In the genomic region with DNA sequence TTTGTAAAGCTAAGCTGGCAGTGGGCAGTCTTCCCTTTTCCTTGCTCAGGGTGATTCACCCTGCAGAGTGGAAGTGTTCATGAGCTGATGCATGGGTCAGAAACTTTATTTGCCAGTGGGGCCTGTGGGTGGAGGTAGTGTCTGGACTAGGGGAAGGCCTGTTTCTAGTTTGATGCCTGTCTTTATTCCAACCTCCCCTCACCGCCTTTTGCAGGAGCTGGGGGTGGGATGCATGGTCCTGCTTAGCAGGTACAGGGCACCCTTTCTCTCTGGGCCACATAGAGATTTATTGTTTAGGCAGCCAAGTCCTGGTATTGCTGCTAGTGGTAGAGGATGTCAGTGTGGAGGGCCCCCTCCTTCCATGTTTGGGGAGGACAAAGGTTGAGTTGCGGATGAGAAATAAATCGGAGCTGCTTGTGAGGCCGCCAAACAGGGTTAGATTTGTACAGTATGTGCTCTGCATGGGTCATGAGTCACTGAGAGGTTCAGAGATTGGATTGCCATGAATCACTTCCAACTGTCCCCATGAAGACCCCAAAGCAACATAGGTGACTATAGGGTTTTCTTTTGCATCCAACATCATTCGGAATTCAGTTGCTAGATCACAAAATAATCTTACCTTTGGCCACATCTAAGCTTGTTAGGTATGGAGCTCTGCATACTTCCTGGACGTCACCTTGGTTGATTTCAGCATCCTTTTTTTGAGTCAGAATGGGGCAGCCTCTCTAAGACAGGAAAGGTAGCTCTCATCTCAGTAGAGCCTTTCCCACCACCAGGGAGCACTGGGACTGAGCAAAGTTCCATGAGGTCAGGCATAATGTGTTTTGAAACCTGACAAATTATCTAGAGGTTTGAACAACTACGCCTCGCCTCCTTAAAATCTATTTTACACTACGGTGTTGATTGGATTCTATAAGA, we compare ENCODE assay signal across 1 cellular context.
TF ChIP-seq lines count a peak whose summit lies in the region.

No MANE protein-coding gene starts in this region.

TF ChIP-seq in HepG2, 621 proteins besides CTCF, POLR2A, EP300 and RAD21 (continued from another document and continues in another):
- no peak for TF ChIP-seq MBD4 (IDR thresholded peaks at IDR 0.05; ENCODE audit: borderline replicate concordance, low read length)
- TF ChIP-seq TARDBP (CRISPR knock-in tag; IDR thresholded peaks at IDR 0.05) = peak; percentile 50
- no peak; the same call in 1 of the 2 replicates for TF ChIP-seq SIX1 (CRISPR knock-in tag; IDR thresholded peaks at IDR 0.05; ENCODE audit: borderline replicate concordance)
- TF ChIP-seq ZNF704 (CRISPR knock-in tag; IDR thresholded peaks at IDR 0.05; ENCODE audit: borderline replicate concordance) = no peak
- no peak for TF ChIP-seq HOXA9 (CRISPR knock-in tag; IDR thresholded peaks at IDR 0.05; ENCODE audit: borderline replicate concordance)
- TF ChIP-seq THAP7 (CRISPR knock-in tag; IDR thresholded peaks at IDR 0.05) = no peak
- no peak for TF ChIP-seq ZNF552 (CRISPR knock-in tag; IDR thresholded peaks at IDR 0.05; ENCODE audit: borderline replicate concordance)
- no peak for TF ChIP-seq ZNF879 (CRISPR knock-in tag; IDR thresholded peaks at IDR 0.05)
- no peak for TF ChIP-seq ZNF33A (CRISPR knock-in tag; IDR thresholded peaks at IDR 0.05; ENCODE audit: borderline replicate concordance)
- no peak for TF ChIP-seq NONO (IDR thresholded peaks at IDR 0.05)
- 0 out of 2 replicates have a peak, but pooled peaks have one; percentile 37 for TF ChIP-seq NONO (CRISPR knock-in tag; conservative IDR thresholded peaks at IDR 0.05)
- peak; percentile 68; the same call in 1 of the 2 replicates for TF ChIP-seq NR2C2 (CRISPR knock-in tag; IDR thresholded peaks at IDR 0.05; ENCODE audit: borderline replicate concordance)
- no peak for TF ChIP-seq CC2D1A (CRISPR knock-in tag; IDR thresholded peaks at IDR 0.05)
- 0 out of 2 replicates have a peak, but pooled peaks have one; percentile 71 for TF ChIP-seq PAX8 (CRISPR knock-in tag; IDR thresholded peaks at IDR 0.05; ENCODE audit: borderline replicate concordance)
- no peak for TF ChIP-seq ZMAT5 (CRISPR knock-in tag; IDR thresholded peaks at IDR 0.05; ENCODE audit: borderline replicate concordance, low read depth)
- TF ChIP-seq FOXO4 (CRISPR knock-in tag; conservative IDR thresholded peaks at IDR 0.05) = no peak
- TF ChIP-seq ZNF781 (CRISPR knock-in tag; IDR thresholded peaks at IDR 0.05; ENCODE audit: borderline replicate concordance, not compliant biosample characterization) = no peak
- no peak for TF ChIP-seq SNAPC4 (CRISPR knock-in tag; IDR thresholded peaks at IDR 0.05)
- no peak for TF ChIP-seq PRPF4 (IDR thresholded peaks at IDR 0.05; ENCODE audit: low read depth, low read length, poor library complexity, severe bottlenecking)
- TF ChIP-seq ZFP62 (CRISPR knock-in tag; IDR thresholded peaks at IDR 0.05) = no peak
- no peak for TF ChIP-seq ATAD3A (CRISPR knock-in tag; IDR thresholded peaks at IDR 0.05)
- TF ChIP-seq, protein P1, sequence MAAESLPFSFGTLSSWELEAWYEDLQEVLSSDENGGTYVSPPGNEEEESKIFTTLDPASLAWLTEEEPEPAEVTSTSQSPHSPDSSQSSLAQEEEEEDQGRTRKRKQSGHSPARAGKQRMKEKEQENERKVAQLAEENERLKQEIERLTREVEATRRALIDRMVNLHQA (CRISPR knock-in tag; IDR thresholded peaks at IDR 0.05) = no peak
- TF ChIP-seq KLF6 (CRISPR knock-in tag; IDR thresholded peaks at IDR 0.05) = peak; percentile 13; the same call in 1 of the 2 replicates
- TF ChIP-seq, protein P2, sequence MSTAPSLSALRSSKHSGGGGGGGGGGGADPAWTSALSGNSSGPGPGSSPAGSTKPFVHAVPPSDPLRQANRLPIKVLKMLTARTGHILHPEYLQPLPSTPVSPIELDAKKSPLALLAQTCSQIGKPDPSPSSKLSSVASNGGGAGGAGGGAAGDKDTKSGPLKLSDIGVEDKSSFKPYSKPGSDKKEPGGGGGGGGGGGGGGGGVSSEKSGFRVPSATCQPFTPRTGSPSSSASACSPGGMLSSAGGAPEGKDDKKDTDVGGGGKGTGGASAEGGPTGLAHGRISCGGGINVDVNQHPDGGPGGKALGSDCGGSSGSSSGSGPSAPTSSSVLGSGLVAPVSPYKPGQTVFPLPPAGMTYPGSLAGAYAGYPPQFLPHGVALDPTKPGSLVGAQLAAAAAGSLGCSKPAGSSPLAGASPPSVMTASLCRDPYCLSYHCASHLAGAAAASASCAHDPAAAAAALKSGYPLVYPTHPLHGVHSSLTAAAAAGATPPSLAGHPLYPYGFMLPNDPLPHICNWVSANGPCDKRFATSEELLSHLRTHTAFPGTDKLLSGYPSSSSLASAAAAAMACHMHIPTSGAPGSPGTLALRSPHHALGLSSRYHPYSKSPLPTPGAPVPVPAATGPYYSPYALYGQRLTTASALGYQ (CRISPR knock-in tag; IDR thresholded peaks at IDR 0.05) = peak; percentile 37; the same call in 1 of the 2 replicates
- no peak for TF ChIP-seq AFF4 (CRISPR knock-in tag; IDR thresholded peaks at IDR 0.05)
- TF ChIP-seq SP140L (CRISPR knock-in tag; IDR thresholded peaks at IDR 0.05; ENCODE audit: borderline replicate concordance) = 0 out of 2 replicates have a peak, but pooled peaks have one; percentile 81
- no peak for TF ChIP-seq ZNF230 (CRISPR knock-in tag; IDR thresholded peaks at IDR 0.05)
- TF ChIP-seq ZBTB4 (CRISPR knock-in tag; IDR thresholded peaks at IDR 0.05; ENCODE audit: borderline replicate concordance) = no peak
- no peak for TF ChIP-seq NFE2 (CRISPR knock-in tag; IDR thresholded peaks at IDR 0.05)
- no peak for TF ChIP-seq SP1 (IDR thresholded peaks at IDR 0.05)
- TF ChIP-seq SP1 (CRISPR knock-in tag; IDR thresholded peaks at IDR 0.05) = no peak
- no peak for TF ChIP-seq IRX3 (CRISPR knock-in tag; IDR thresholded peaks at IDR 0.05; ENCODE audit: borderline replicate concordance, low read depth)
- TF ChIP-seq YEATS4 (CRISPR knock-in tag; IDR thresholded peaks at IDR 0.05; ENCODE audit: borderline replicate concordance) = 0 out of 2 replicates have a peak, but pooled peaks have one; percentile 63
- 0 out of 2 replicates have a peak, but pooled peaks have one; percentile 26 for TF ChIP-seq KDM2A (CRISPR knock-in tag; IDR thresholded peaks at IDR 0.05; ENCODE audit: borderline replicate concordance, low read depth)
- no peak for TF ChIP-seq ZNF672 (CRISPR knock-in tag; IDR thresholded peaks at IDR 0.05)
- TF ChIP-seq ZNF557 (CRISPR knock-in tag; IDR thresholded peaks at IDR 0.05) = no peak
- TF ChIP-seq ZNF232 (CRISPR knock-in tag; IDR thresholded peaks at IDR 0.05; ENCODE audit: borderline replicate concordance) = no peak
- peak; percentile 85 for TF ChIP-seq ZNF772 (CRISPR knock-in tag; IDR thresholded peaks at IDR 0.05)
- no peak for TF ChIP-seq ZNF891 (CRISPR knock-in tag; IDR thresholded peaks at IDR 0.05)
- peak; percentile 81; the same call in 1 of the 2 replicates for TF ChIP-seq NCOR1 (IDR thresholded peaks at IDR 0.05; ENCODE audit: borderline replicate concordance, low read length)
